Comparison of ENCODE assay signal across 8 cellular contexts in genomic region chr18:32349728-32350395, GRCh38.
DNase-seq lines count a peak whose midpoint lies in the region; ATAC-seq, FAIRE-seq and TF ChIP-seq lines count a peak whose summit lies in the region.

No MANE protein-coding gene starts in this region.

- H3K36me3 Mint-ChIP-seq in Caco-2 (ENCODE audit: insufficient read depth, unreplicated experiment), result no peaks in the 10 kb centered on the region
- H3K36me3 Mint-ChIP-seq in T-helper 2 cell treated with Interferon-gamma antibody and Interleukin-4, amounts not matched to agents 5 μg/mL and 100 μg/mL, for 36 hours (ENCODE audit: low read depth), result no peaks in the 10 kb centered on the region

- H3K27ac Mint-ChIP-seq in Caco-2 (ENCODE audit: unreplicated experiment), result no peak overlapping the region
- H3K27ac Mint-ChIP-seq in T-helper 2 cell treated with Interferon-gamma antibody and Interleukin-4, amounts not matched to agents 5 μg/mL and 100 μg/mL, for 36 hours, result no peak overlapping the region

- H3K36me3 ChIP-seq in kidney (ENCODE audit: control insufficient read depth in 1 of 2, insufficient read depth in 2 of 2, low read length in 2 of 2) (no peaks in the 10 kb centered on the region), testis (ENCODE audit: low read depth, missing control alignments) (no peaks in the 10 kb centered on the region), Caco-2 (ENCODE audit: control insufficient read depth, insufficient read depth, low read length) (no peaks in the 10 kb centered on the region)

- H3K4me3 Mint-ChIP-seq in Caco-2 (ENCODE audit: unreplicated experiment), result no peak overlapping the region
- H3K4me3 Mint-ChIP-seq in T-helper 2 cell treated with Interferon-gamma antibody and Interleukin-4, amounts not matched to agents 5 μg/mL and 100 μg/mL, for 36 hours, result no peak overlapping the region

- CTCF ChIA-PET in Caco-2 (lab: Charles Lee), result no interaction called here

- peak; percentile 95 for FAIRE-seq in kidney (lab: Jason Lieb, UNC)

- H3K9me3 ChIP-seq in kidney (ENCODE audit: control insufficient read depth in 1 of 2, low read length in 2 of 2) (no peaks in the 10 kb centered on the region), testis (no peaks in the 10 kb centered on the region), Caco-2 (no peaks in the 10 kb centered on the region)

- POLR2A ChIA-PET in Caco-2 (lab: Charles Lee), result no interaction called here

- H3K27me3 Mint-ChIP-seq in Caco-2 (ENCODE audit: insufficient read depth, unreplicated experiment), result no peaks in the 10 kb centered on the region
- H3K27me3 Mint-ChIP-seq in T-helper 2 cell treated with Interferon-gamma antibody and Interleukin-4, amounts not matched to agents 5 μg/mL and 100 μg/mL, for 36 hours (ENCODE audit: low read depth), result peaks cover 9% of the 10 kb centered on the region

- no TSS peak for BruUV-seq in Caco-2 (replicated peaks; lab: Mats Ljungman, UMichigan)

- H3K4me1 ChIP-seq in kidney (ENCODE audit: control insufficient read depth in 1 of 2, insufficient read depth in 1 of 2, low read depth in 1 of 2, low read length in 2 of 2) (peaks cover 2 to 22% of the 10 kb centered on the region in 2 donors), testis (no peaks in the 10 kb centered on the region), Caco-2 (no peaks in the 10 kb centered on the region)

- no peaks in the 10 kb centered on the region for H3K4me1 Mint-ChIP-seq in Caco-2 (ENCODE audit: low read depth, unreplicated experiment)
- no peaks in the 10 kb centered on the region for H3K4me1 Mint-ChIP-seq in T-helper 2 cell treated with Interferon-gamma antibody and Interleukin-4, amounts not matched to agents 5 μg/mL and 100 μg/mL, for 36 hours (ENCODE audit: low read depth)

- DNase-seq in HS-5 (ENCODE audit: low read depth), result peak; percentile 85
- DNase-seq in astrocyte of the hippocampus (ENCODE audit: low read depth, low spot score), result peak; percentile 98
- DNase-seq in kidney, result no peak
- peak; percentile 83 for DNase-seq in testis
- no peak for DNase-seq in Caco-2
- DNase-seq in T-helper 2 cell treated with Interferon-gamma antibody and Interleukin-4, amounts not matched to agents 5 μg/mL and 100 μg/mL, for 36 hours (ENCODE audit: low spot score), result no peak

- intact Hi-C loops in kidney (cut with DNase I) (no loop called here), testis (cut with DNase I; ENCODE audit: low total_unique reads) (no loop called here), Caco-2 (cut with micrococcal nuclease; ENCODE audit: unreplicated experiment) (no loop called here)

- H3K27me3 ChIP-seq in testis (no peaks in the 10 kb centered on the region), Caco-2 (replicated peaks; ENCODE audit: control insufficient read depth, insufficient read depth, low read length) (no peaks in the 10 kb centered on the region)

- no peak overlapping the region for H3K4me3 ChIP-seq in kidney (ENCODE audit: low read length in 2 of 2)
- H3K4me3 ChIP-seq in testis, result no peak overlapping the region
- no peak overlapping the region for H3K4me3 ChIP-seq in Caco-2 (ENCODE audit: low read depth, low read length)

- H3K9ac ChIP-seq in kidney (ENCODE audit: low read length in 2 of 2), result peak overlapping the region in 1 of 2 donors; percentile 2

- 38 to 50% methylated on average over 4 of the region's 4 CpGs for WGBS in testis, 2 donors

- TF ChIP-seq POLR2A in testis (IDR thresholded peaks at IDR 0.05), result no peak

- H3K27ac ChIP-seq in kidney (ENCODE audit: low read depth in 2 of 2, low read length in 2 of 2), result peak overlapping the region; percentile 59 to 71
- peak overlapping the region in 1 of 2 donors; percentile 33 for H3K27ac ChIP-seq in testis

- no peak for TF ChIP-seq CTCF in kidney (IDR thresholded peaks at IDR 0.05; ENCODE audit: borderline replicate concordance, extremely low read depth, insufficient read depth)
- TF ChIP-seq CTCF in testis (IDR thresholded peaks at IDR 0.05), result no peak
- no peak for TF ChIP-seq CTCF in Caco-2 (IDR thresholded peaks at IDR 0.05; ENCODE audit: insufficient read depth in 1 of 2, low read depth in 1 of 2, low read length in 1 of 2, severe bottlenecking in 1 of 2, unreplicated experiment in 1 of 2)

- no peak for ATAC-seq in GM18519 (IDR thresholded peaks at IDR 0.05; ENCODE audit: low FRiP score, unreplicated experiment)
- no peak for ATAC-seq in GM18868 (IDR thresholded peaks at IDR 0.05; ENCODE audit: unreplicated experiment)

- H3K9me3 Mint-ChIP-seq in Caco-2 (ENCODE audit: unreplicated experiment), result no peaks in the 10 kb centered on the region
- H3K9me3 Mint-ChIP-seq in T-helper 2 cell treated with Interferon-gamma antibody and Interleukin-4, amounts not matched to agents 5 μg/mL and 100 μg/mL, for 36 hours, result no peaks in the 10 kb centered on the region

Comparison
In these comparisons a context has a peak if more than half of its experiments do, and no peak if none do; other contexts are left out.
1. DNase-seq: peak in HS-5 (single experiment), astrocyte of the hippocampus (single experiment) and testis (single experiment); none in kidney (single experiment), Caco-2 (0 of 2) and T-helper 2 cell treated with Interferon-gamma antibody and Interleukin-4, amounts not matched to agents 5 μg/mL and 100 μg/mL, for 36 hours (single experiment).